ENCODE assay signal across 12 cellular contexts in the genomic region with DNA sequence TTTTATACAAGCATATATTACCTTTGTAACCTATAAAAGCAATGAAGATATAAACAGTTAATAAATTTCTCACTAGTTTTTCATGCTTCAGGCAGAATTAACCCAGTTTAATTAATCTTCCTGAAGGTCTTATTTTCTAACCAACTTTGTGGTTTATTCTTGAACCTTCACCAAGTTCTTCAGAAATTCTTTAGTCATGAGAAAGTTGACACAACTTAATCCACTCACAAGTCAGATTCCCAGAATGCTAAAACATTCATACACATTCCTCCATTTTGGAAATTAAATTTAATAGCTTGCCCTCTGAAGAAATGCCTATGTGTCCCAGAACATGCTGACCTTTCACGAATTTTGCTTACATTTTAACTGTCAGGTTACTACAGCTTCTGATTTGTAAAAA.
"Had no signal": no experiment of that assay in that cellular context is flagged by ENCODE, and none has a peak within 500 bp of the region (broad histone marks: within the 10 kb centered on the region; RNA-seq: fewer than 3 reads in every experiment).

No MANE protein-coding gene starts in this region.

- H3K4me1 Mint-ChIP-seq: activated naive CD8-positive, alpha-beta T cell treated with anti-CD3 and anti-CD28 coated beads, Interleukin-2, amount 10 ng/mL, durations not matched to agents 7 days and 5 days; central memory CD8-positive, alpha-beta T cell; memory B cell; nephron progenitor cell had no signal

- H3K36me3 Mint-ChIP-seq: activated naive CD8-positive, alpha-beta T cell treated with anti-CD3 and anti-CD28 coated beads, Interleukin-2, amount 10 ng/mL, durations not matched to agents 7 days and 5 days; memory B cell had no signal

- H3K4me1 ChIP-seq: body of pancreas had no signal

- H3K4me3 ChIP-seq: body of pancreas had no signal

- DNase-seq: activated CD4-positive, alpha-beta T cell treated with anti-CD3 and anti-CD28 coated beads for 4 hours; activated CD8-positive, alpha-beta memory T cell treated with anti-CD3 and anti-CD28 coated beads, Interleukin-2, amount 50 U/mL, for 4 hours; activated CD8-positive, alpha-beta T cell treated with anti-CD3 and anti-CD28 coated beads for 36 hours; activated naive CD8-positive, alpha-beta T cell treated with anti-CD3 and anti-CD28 coated beads, Interleukin-2, amount 10 ng/mL, durations not matched to agents 7 days and 5 days; activated T-cell treated with anti-CD3 and anti-CD28 coated beads, Interleukin-2, amount 50 U/mL, for 72 hours; body of pancreas; erythroblast; foreskin fibroblast; head of caudate nucleus; nephron progenitor cell had no signal

- H3K27me3 Mint-ChIP-seq: memory B cell had no signal

- H3K27ac Mint-ChIP-seq: activated CD8-positive, alpha-beta T cell treated with anti-CD3 and anti-CD28 coated beads for 36 hours; activated naive CD8-positive, alpha-beta T cell treated with anti-CD3 and anti-CD28 coated beads, Interleukin-2, amount 10 ng/mL, durations not matched to agents 7 days and 5 days; activated T-cell treated with anti-CD3 and anti-CD28 coated beads, Interleukin-2, amount 50 U/mL, for 72 hours; memory B cell; nephron progenitor cell had no signal

- ATAC-seq: activated CD8-positive, alpha-beta T cell treated with anti-CD3 and anti-CD28 coated beads for 36 hours; activated T-cell treated with anti-CD3 and anti-CD28 coated beads, Interleukin-2, amount 50 U/mL, for 72 hours; body of pancreas had no signal

- H3K4me3 Mint-ChIP-seq: activated CD8-positive, alpha-beta T cell treated with anti-CD3 and anti-CD28 coated beads for 36 hours; activated naive CD8-positive, alpha-beta T cell treated with anti-CD3 and anti-CD28 coated beads, Interleukin-2, amount 10 ng/mL, durations not matched to agents 7 days and 5 days; activated T-cell treated with anti-CD3 and anti-CD28 coated beads, Interleukin-2, amount 50 U/mL, for 72 hours; central memory CD8-positive, alpha-beta T cell; memory B cell; nephron progenitor cell had no signal

- H3K27me3 ChIP-seq: body of pancreas had no signal

- H3K9me3 ChIP-seq: body of pancreas had no signal

- H3K27ac ChIP-seq: body of pancreas had no signal

- H3K9me3 Mint-ChIP-seq: central memory CD8-positive, alpha-beta T cell had no signal
